Comparison of ENCODE assay signal across 15 cellular contexts in the genomic region with DNA sequence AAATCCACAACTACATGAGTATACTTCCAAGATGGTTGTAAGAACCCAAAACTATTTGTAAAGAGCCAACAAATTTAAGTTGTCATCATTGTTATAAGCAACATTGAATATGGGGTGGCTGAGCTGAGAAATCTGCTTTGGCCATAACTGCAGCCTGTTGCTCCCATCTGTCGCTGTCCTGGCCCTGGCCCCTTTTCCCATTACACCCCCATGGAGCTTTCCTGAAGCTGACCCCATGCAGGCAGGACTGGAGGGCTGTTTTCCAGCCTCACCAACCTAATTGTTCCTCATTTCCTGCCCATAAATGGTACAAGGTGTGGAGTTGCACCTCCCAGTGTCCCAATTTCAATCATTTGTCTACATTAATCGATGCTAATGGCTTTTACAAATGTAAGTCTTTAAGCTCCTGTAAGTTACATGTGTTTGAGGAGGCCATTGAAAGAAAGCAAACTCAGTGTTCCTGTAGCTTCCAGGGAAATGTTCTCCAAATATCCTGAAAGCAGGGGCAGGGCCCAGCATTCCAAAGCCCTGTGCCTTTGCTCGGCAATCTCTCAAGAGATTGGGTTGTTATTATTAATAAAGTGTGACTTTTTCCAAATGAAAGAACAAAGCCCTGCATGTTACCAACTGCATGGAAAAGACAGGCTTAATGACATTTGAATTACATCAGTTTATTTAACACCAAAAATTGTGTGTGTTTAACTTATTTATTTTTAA.
"Had no signal": no experiment of that assay in that cellular context is flagged by ENCODE, and none has a peak within 500 bp of the region (broad histone marks: within the 10 kb centered on the region; RNA-seq: fewer than 3 reads in every experiment).

No MANE protein-coding gene starts in this region.

- H3K9me3 ChIP-seq: ovary, stomach, vagina had no signal

- H3K27ac ChIP-seq: ovary, stomach, vagina had no signal

- H3K4me3 ChIP-seq: lung, ovary, stomach, vagina had no signal

- DNase-seq: activated CD4-positive, alpha-beta T cell treated with anti-CD3 and anti-CD28 coated beads, Interleukin-2, amount 10 ng/mL, durations not matched to agents 7 days and 5 days; activated CD4-positive, CD25-positive, alpha-beta regulatory T cell; activated CD8-positive, alpha-beta memory T cell treated with anti-CD3 and anti-CD28 coated beads for 24 hours; activated naive CD4-positive, alpha-beta T cell treated with Interleukin-2 at 50 U/mL for 16 hours; central memory CD4-positive, alpha-beta T cell; dermis blood vessel endothelial cell; glutamatergic neuron; immature natural killer cell; naive thymus-derived CD4-positive, alpha-beta T cell; ovary; stimulated activated CD4-positive, alpha-beta T cell treated with anti-CD3 and anti-CD28 coated beads, Interleukin-4, amount 100 ng/mL, for 4 hours; stomach; T-helper 2 cell had no signal

- ATAC-seq: naive thymus-derived CD4-positive, alpha-beta T cell had no signal

- H3K36me3 ChIP-seq: ovary, stomach, vagina had no signal

- H3K4me1 ChIP-seq: stomach had no signal

- H3K27me3 ChIP-seq: ovary, stomach, vagina had no signal
